ENCODE assay signal across 29 cellular contexts in genomic region chr10:77804371-77804770, GRCh38.
"Had no signal": no experiment of that assay in that cellular context is flagged by ENCODE, and none has a peak within 500 bp of the region (broad histone marks: within the 10 kb centered on the region; RNA-seq: fewer than 3 reads in every experiment).

No MANE protein-coding gene starts in this region.

- H3K9ac ChIP-seq: parathyroid adenoma had no signal

- H3K4me1 ChIP-seq: esophagus muscularis mucosa, foreskin keratinocyte, gastroesophageal sphincter, heart left ventricle, parathyroid adenoma, prostate gland, right atrium auricular region, stomach, testis, tibial artery, upper lobe of left lung had no signal

- H3K4me1 Mint-ChIP-seq: mesothelial cell of epicardium, naive B cell had no signal

- H3K9me3 ChIP-seq: esophagus muscularis mucosa, gastroesophageal sphincter, heart left ventricle, mucosa of descending colon, prostate gland, right atrium auricular region, stomach, testis, tibial artery, upper lobe of left lung had no signal

- H3K9me3 Mint-ChIP-seq: mesothelial cell of epicardium; naive B cell; natural killer cell treated with Interleukin-12 subunit alpha and Interleukin-12 subunit beta and Interleukin-15 and Interleukin-18, amount 100 ng/mL, for 72 hours; neural crest cell; stimulated activated effector memory CD8-positive, alpha-beta T cell treated with anti-CD3 and anti-CD28 coated beads, Interleukin-12 subunit alpha, Interleukin-12 subunit beta, amount 100 ng/mL, for 72 hours had no signal

- H3K4me2 ChIP-seq: hepatocyte, smooth muscle cell had no signal

- H3K36me3 Mint-ChIP-seq: naive B cell had no signal

- DNase-seq: dermis blood vessel endothelial cell; effector memory CD4-positive, alpha-beta T cell; foreskin keratinocyte; heart left ventricle; kidney; mesenchymal stem cell; mucosa of descending colon; naive B cell; stimulated activated CD4-positive, alpha-beta T cell treated with anti-CD3 and anti-CD28 coated beads, Interleukin-2, amount 100 ng/mL, for 24 hours; stimulated activated CD4-positive, alpha-beta T cell treated with anti-CD3 and anti-CD28 coated beads, Interleukin-4, amount 100 ng/mL, for 24 hours; stimulated activated naive CD4-positive, alpha-beta T cell treated with Interleukin-2 at 50 U/mL for 16 hours; stomach; testis; tibial artery; upper lobe of left lung had no signal

- H3K79me2 ChIP-seq: hepatocyte had no signal

- H3K27me3 Mint-ChIP-seq: naive B cell; natural killer cell treated with Interleukin-12 subunit alpha and Interleukin-12 subunit beta and Interleukin-15 and Interleukin-18, amount 100 ng/mL, for 72 hours had no signal

- H3K4me3 ChIP-seq: coronary artery, esophagus muscularis mucosa, gastroesophageal sphincter, heart left ventricle, hepatocyte, mucosa of descending colon, prostate gland, right atrium auricular region, smooth muscle cell, stomach, testis, tibial artery, upper lobe of left lung had no signal

- H3K27ac Mint-ChIP-seq: mesothelial cell of epicardium; naive B cell; stimulated activated effector memory CD8-positive, alpha-beta T cell treated with anti-CD3 and anti-CD28 coated beads, Interleukin-12 subunit alpha, Interleukin-12 subunit beta, amount 100 ng/mL, for 72 hours had no signal

- H3K4me3 Mint-ChIP-seq: mesothelial cell of epicardium; naive B cell; natural killer cell treated with Interleukin-12 subunit alpha and Interleukin-12 subunit beta and Interleukin-15 and Interleukin-18, amount 100 ng/mL, for 72 hours; neural crest cell; stimulated activated effector memory CD8-positive, alpha-beta T cell treated with anti-CD3 and anti-CD28 coated beads, Interleukin-12 subunit alpha, Interleukin-12 subunit beta, amount 100 ng/mL, for 72 hours had no signal

- ATAC-seq: foreskin keratinocyte; gastroesophageal sphincter; left lobe of liver; mucosa of descending colon; natural killer cell treated with Interleukin-12 subunit alpha and Interleukin-12 subunit beta and Interleukin-15 and Interleukin-18, amount 100 ng/mL, for 72 hours; sciatic nerve; stimulated activated effector memory CD8-positive, alpha-beta T cell treated with anti-CD3 and anti-CD28 coated beads, Interleukin-12 subunit alpha, Interleukin-12 subunit beta, amount 100 ng/mL, for 72 hours had no signal

- H2AFZ ChIP-seq: hepatocyte, parathyroid adenoma had no signal

- H3K27me3 ChIP-seq: esophagus muscularis mucosa, foreskin keratinocyte, gastroesophageal sphincter, heart left ventricle, hepatocyte, right atrium auricular region, stomach, testis, tibial artery, upper lobe of left lung had no signal

- H3K27ac ChIP-seq: coronary artery, esophagus muscularis mucosa, foreskin keratinocyte, gastroesophageal sphincter, heart left ventricle, hepatocyte, parathyroid adenoma, prostate gland, right atrium auricular region, stomach, testis, tibial artery, upper lobe of left lung had no signal
